ENCODE assay signal across 10 cellular contexts in the genomic region with DNA sequence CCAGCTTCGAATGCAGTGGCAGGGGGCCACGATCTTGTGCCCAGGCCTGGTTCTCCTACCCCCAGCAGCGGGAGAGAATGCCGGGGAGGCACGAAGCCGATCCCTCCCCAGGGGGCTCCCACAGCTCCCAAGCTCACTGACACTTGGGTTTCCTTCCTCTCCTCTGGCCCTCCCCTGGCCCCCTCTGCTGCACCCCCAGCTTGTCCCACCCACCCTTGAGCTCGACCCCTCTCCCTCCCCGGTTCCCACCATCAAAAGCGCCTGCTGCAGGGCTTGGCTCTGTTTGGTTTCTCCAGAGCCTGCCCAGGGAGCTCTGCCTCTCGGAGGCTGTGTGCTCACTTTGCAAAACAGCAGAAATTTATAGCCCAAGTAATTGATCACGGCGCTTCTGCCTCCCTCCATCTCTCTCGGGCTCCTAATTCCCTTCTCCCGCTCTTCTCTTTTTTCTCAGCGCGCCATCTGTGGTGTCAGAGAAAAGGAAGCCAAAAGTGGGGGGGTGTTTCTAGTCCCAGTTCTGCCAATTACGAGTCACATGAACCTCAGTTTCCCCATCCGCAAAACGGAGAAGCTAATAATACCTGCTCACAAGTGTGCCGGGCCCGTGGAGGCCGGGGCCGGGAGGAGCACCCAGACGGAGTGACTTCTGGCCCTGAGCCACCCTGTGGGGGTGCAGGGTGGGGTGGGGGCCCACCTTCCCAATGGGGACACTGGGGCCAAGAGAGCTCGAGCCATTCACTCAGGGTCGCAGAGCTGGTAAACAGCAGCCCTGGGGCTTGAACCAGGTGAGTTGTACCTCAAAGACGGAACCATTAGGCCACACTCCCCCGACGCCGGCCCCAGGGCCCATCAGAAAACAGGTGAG.
DNase-seq lines count a peak whose midpoint lies in the region; ATAC-seq and TF ChIP-seq lines count a peak whose summit lies in the region.
"Had no signal": no experiment of that assay in that cellular context is flagged by ENCODE, and none has a peak within 500 bp of the region (broad histone marks: within the 10 kb centered on the region; RNA-seq: fewer than 3 reads in every experiment).

No MANE protein-coding gene starts in this region.

- H2AFZ ChIP-seq in SK-N-SH (ENCODE audit: low read depth): no peak overlapping the region

- H3K9me3 ChIP-seq in SK-N-SH (no peaks in the 10 kb centered on the region), mucosa of rectum (ENCODE audit: control insufficient read depth in 2 of 2, low read length in 2 of 2) (no peaks in the 10 kb centered on the region)

- 0 out of 2 replicates have a peak overlapping the region, but pooled peaks have one; percentile 100 for H3K4me2 ChIP-seq in SK-N-SH

- TF ChIP-seq CTCF in SK-N-SH (IDR thresholded peaks at IDR 0.05): no peak

- H3F3A ChIP-seq in SK-N-SH (replicated peaks; ENCODE audit: insufficient read depth): peaks cover 8% of the 10 kb centered on the region

- POLR2A ChIA-PET in SK-N-SH (lab: Yijun Ruan, JAX): interaction anchor here (1.7 to 2.3 kb wide), 3 partner anchors 15 to 178 kb away, joined by 6 to 11 read pairs (median 7); no protein-coding TSS in a partner anchor

- TF ChIP-seq RAD21 in SK-N-SH (IDR thresholded peaks at IDR 0.05; ENCODE audit: low read length): no peak

- H3K9ac ChIP-seq in SK-N-SH: no peak overlapping the region
- no peak overlapping the region for H3K9ac ChIP-seq in mucosa of rectum (ENCODE audit: low read depth in 1 of 2, low read length in 2 of 2)

- H3K9me2 ChIP-seq in SK-N-SH: no peaks in the 10 kb centered on the region

- DNase-seq in SK-N-SH (no peak), caudate nucleus (lab: John Stamatoyannopoulos, UW) (peak in 2 of 61 donors; percentile 18 to 39), foreskin melanocyte (no peak)
- DNase-seq: activated CD4-positive, alpha-beta T cell treated with anti-CD3 and anti-CD28 coated beads for 48 hours; NCI-H2029 treated with DMSO at 0.1 percent for 48 hours had no signal

- no peaks in the 10 kb centered on the region for H4K20me1 ChIP-seq in SK-N-SH (ENCODE audit: insufficient read depth)

- no peak overlapping the region; a peak in 2 of 4 replicates for H3K27ac ChIP-seq in SK-N-SH (ENCODE audit: low read depth in 2 of 2, low read length in 1 of 2)
- peak overlapping the region; percentile 97 for H3K27ac ChIP-seq in caudate nucleus (ENCODE audit: low read depth, low read length)
- peak overlapping the region; percentile 71 to 77 for H3K27ac ChIP-seq in mucosa of rectum (ENCODE audit: low read depth in 2 of 2, low read length in 2 of 2)
- H3K27ac ChIP-seq in temporal lobe (ENCODE audit: low read depth, low read length): peak overlapping the region; percentile 97

- CTCF ChIA-PET in SK-N-SH (lab: Yijun Ruan, JAX): interaction anchor here (0.6 to 2.1 kb wide), 10 partner anchors 13 to 301 kb away, joined by 3 to 8 read pairs (median 4); no protein-coding TSS in a partner anchor

- ATAC-seq in SK-N-SH treated with all-trans-retinoic acid at 6 μM for 48 hours: no peak
- ATAC-seq in HG02870 (IDR thresholded peaks at IDR 0.05; ENCODE audit: unreplicated experiment): no peak
- no peak for ATAC-seq in HG03025 (IDR thresholded peaks at IDR 0.05; ENCODE audit: low FRiP score, unreplicated experiment)

- WGBS in SK-N-SH (ENCODE audit: low lambda C conversion rate): 88% methylated on average over 20 of the region's 30 CpGs

- H3K27me3 ChIP-seq in SK-N-SH (ENCODE audit: insufficient read depth) (no peaks in the 10 kb centered on the region), mucosa of rectum (ENCODE audit: control insufficient read depth in 2 of 2, insufficient read depth in 2 of 2, low read length in 2 of 2) (no peaks in the 10 kb centered on the region)

- H3K4me3 ChIP-seq in SK-N-SH (ENCODE audit: low read depth in 2 of 2, low read length in 1 of 2) (no peak overlapping the region), mucosa of rectum (ENCODE audit: low read length in 2 of 2) (no peak overlapping the region)

- 0 out of 2 replicates have a peak, but pooled peaks cover 3% of the 10 kb centered on the region for H3K79me2 ChIP-seq in SK-N-SH (ENCODE audit: insufficient read depth)

- H3K36me3 ChIP-seq in SK-N-SH (replicated peaks in 1 of 2; ENCODE audit: control insufficient read depth in 1 of 2, insufficient read depth in 2 of 2, low read length in 1 of 2) (no peaks in the 10 kb centered on the region), mucosa of rectum (ENCODE audit: control insufficient read depth in 2 of 2, insufficient read depth in 2 of 2, low read length in 2 of 2) (no peaks in the 10 kb centered on the region)

- TF ChIP-seq EP300 in SK-N-SH (IDR thresholded peaks at IDR 0.05; ENCODE audit: borderline replicate concordance in 1 of 2, low read depth in 1 of 2, low read length in 1 of 2): no peak

- H3K4me1 ChIP-seq in SK-N-SH (ENCODE audit: control insufficient read depth in 1 of 2, insufficient read depth in 2 of 2, low read depth in 1 of 2, low read length in 1 of 2) (peaks cover 20 to 39% of the 10 kb centered on the region in 2 experiments; a peak in 3 of 4 replicates), mucosa of rectum (ENCODE audit: control insufficient read depth in 2 of 2, insufficient read depth in 2 of 2, low read length in 2 of 2) (peaks cover 14 to 16% of the 10 kb centered on the region in 2 donors)

TF ChIP-seq in SK-N-SH, 30 proteins besides CTCF, POLR2A, EP300 and RAD21:
- TF ChIP-seq RCOR1 (IDR thresholded peaks at IDR 0.05; ENCODE audit: low read length) (no peak), TAF1 (IDR thresholded peaks at IDR 0.05; ENCODE audit: borderline replicate concordance, low read depth, low read length) (no peak), RFX5 (IDR thresholded peaks at IDR 0.05; ENCODE audit: low read length) (no peak), MXI1 (IDR thresholded peaks at IDR 0.05; ENCODE audit: low read depth, low read length) (no peak)
- TF ChIP-seq, protein P1, sequence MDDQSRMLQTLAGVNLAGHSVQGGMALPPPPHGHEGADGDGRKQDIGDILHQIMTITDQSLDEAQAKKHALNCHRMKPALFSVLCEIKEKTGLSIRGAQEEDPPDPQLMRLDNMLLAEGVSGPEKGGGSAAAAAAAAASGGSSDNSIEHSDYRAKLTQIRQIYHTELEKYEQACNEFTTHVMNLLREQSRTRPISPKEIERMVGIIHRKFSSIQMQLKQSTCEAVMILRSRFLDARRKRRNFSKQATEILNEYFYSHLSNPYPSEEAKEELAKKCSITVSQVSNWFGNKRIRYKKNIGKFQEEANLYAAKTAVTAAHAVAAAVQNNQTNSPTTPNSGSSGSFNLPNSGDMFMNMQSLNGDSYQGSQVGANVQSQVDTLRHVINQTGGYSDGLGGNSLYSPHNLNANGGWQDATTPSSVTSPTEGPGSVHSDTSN (IDR thresholded peaks at IDR 0.05): peak; percentile 50; the same call in 1 of the 2 replicates

TF ChIP-seq in SK-N-SH treated with all-trans-retinoic acid at 6 μM for 48 hours, 23 proteins besides CTCF, POLR2A, EP300 and RAD21 (continues in another document):
- TF ChIP-seq POU6F1 (CRISPR knock-in tag; IDR thresholded peaks at IDR 0.05; ENCODE audit: borderline replicate concordance, low read depth): no peak
- TF ChIP-seq ZNF565 (CRISPR knock-in tag; conservative IDR thresholded peaks at IDR 0.05; ENCODE audit: low read depth): no peak
- no peak for TF ChIP-seq CREB5 (CRISPR knock-in tag; IDR thresholded peaks at IDR 0.05; ENCODE audit: low read depth)
- TF ChIP-seq GLIS3 (CRISPR knock-in tag; IDR thresholded peaks at IDR 0.05): no peak
- TF ChIP-seq PPARA (CRISPR knock-in tag; IDR thresholded peaks at IDR 0.05; ENCODE audit: borderline replicate concordance): no peak

Comparison
In these comparisons a context has a peak if more than half of its experiments do, and no peak if none do; other contexts are left out.
1. H3K27ac ChIP-seq: peak in caudate nucleus (single experiment), mucosa of rectum (2 of 2) and temporal lobe (single experiment); none in SK-N-SH (0 of 2).